9 cellular contexts compared by ENCODE assay signal in the genomic region with DNA sequence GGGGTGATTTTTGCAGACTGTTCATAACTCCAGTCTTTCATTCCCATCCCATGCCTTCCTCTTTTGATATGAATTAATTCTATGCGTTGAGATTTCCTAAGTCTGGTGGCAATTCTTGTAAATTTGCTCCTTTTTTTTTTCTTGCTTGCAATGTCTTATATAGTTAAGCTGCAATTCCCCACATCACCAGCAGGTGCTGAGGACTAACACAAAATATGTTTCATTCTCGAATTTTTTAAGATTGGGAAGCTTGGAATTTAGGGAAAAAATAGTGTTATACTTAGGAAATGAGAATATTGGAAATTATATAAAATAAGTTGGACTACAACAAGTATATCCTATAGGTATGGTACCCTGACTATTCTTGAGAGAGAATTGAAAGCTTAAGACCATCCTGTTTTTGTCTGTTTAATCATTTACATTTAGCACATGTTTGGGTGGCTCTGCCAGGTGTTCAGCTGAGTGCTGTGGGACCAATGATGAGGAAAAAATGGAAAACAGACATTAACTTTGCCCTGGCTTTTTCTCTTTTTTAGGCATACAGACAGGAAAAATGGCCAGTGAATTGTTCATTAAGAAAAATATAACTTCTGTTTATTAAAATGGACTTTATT. TPM values are rescaled to one million over a fixed set of nuclear protein-coding genes. Genes with fewer than 3 reads are reported as not detected.
DNase-seq lines count a peak whose midpoint lies in the region; ATAC-seq and TF ChIP-seq lines count a peak whose summit lies in the region.
"Had no signal": no experiment of that assay in that cellular context is flagged by ENCODE, and none has a peak within 500 bp of the region (broad histone marks: within the 10 kb centered on the region; RNA-seq: fewer than 3 reads in every experiment).

No MANE protein-coding gene starts in this region.

- H3K4me3 ChIP-seq in A673 (ENCODE audit: low read depth, low read length, poor library complexity, severe bottlenecking) (no peak overlapping the region), GM12864 (ENCODE audit: low read depth, low read length) (no peak overlapping the region), Peyer's patch (no peak overlapping the region)

- no peaks in the 10 kb centered on the region for H3K36me3 ChIP-seq in A673 (ENCODE audit: insufficient read depth, low read length, poor library complexity, severe bottlenecking)
- no peaks in the 10 kb centered on the region for H3K36me3 ChIP-seq in Peyer's patch

- TF ChIP-seq CTCF in A673 (conservative IDR thresholded peaks at IDR 0.05; ENCODE audit: low read depth, low read length) = peak; percentile 67
- TF ChIP-seq CTCF in GM12864 (IDR thresholded peaks at IDR 0.05; ENCODE audit: low read depth, low read length, missing control alignments) = peak; percentile 44
- peak; percentile 26 to 44 (median 36) for TF ChIP-seq CTCF in Peyer's patch (IDR thresholded peaks at IDR 0.05)

- no peak overlapping the region for H3K27ac ChIP-seq in A673 (ENCODE audit: low read depth, low read length, poor library complexity, severe bottlenecking)
- H3K27ac ChIP-seq in Peyer's patch = no peak overlapping the region

- no peak for TF ChIP-seq POLR2A in Peyer's patch (IDR thresholded peaks at IDR 0.05)

- POLR2A ChIA-PET in A673 (lab: Charles Lee; ENCODE audit: low non-redundant PET) = no interaction called here

- CTCF ChIA-PET in A673 (lab: Charles Lee) = interaction anchor here (0.6 kb wide), 1 partner anchor 708 kb away, joined by 3 read pairs; no protein-coding TSS in a partner anchor

- H3K9me3 ChIP-seq in A673 (ENCODE audit: low read depth, low read length, poor library complexity, severe bottlenecking) (no peaks in the 10 kb centered on the region), Peyer's patch (no peaks in the 10 kb centered on the region)

- intact Hi-C loops in A673 (cut with micrococcal nuclease; ENCODE audit: unreplicated experiment) = no loop called here

- DNase-seq in A673 (ENCODE audit: low spot score) (peak; percentile 28), GM12864 (ENCODE audit: low read depth) (no peak), Peyer's patch (peak in 1 of 3 donors; percentile 35), glomerular endothelial cell (ENCODE audit: extremely low read depth, low read depth, low spot score) (peak; percentile 2), GF-D8 (lab: John Stamatoyannopoulos, UW) (no peak), NCI-H226 (no peak)
- DNase-seq in activated CD4-positive, CD25-positive, alpha-beta regulatory T cell treated with anti-CD3 and anti-CD28 coated beads, Interleukin-2, amount 50 U/mL, for 72 hours = no peak

- no TSS peak for BruUV-seq in A673 (replicated peaks; lab: Mats Ljungman, UMichigan)

- ATAC-seq in GM21528 (IDR thresholded peaks at IDR 0.05; ENCODE audit: low FRiP score, unreplicated experiment) = no peak
- ATAC-seq: left colon had no signal

- H3K27me3 ChIP-seq in A673 (replicated peaks; ENCODE audit: insufficient read depth, low read depth, low read length, poor library complexity) (no peaks in the 10 kb centered on the region), Peyer's patch (no peaks in the 10 kb centered on the region)

- H3K4me1 ChIP-seq in A673 (ENCODE audit: insufficient read depth, low read length, poor library complexity, severe bottlenecking) = no peaks in the 10 kb centered on the region
- H3K4me1 ChIP-seq in Peyer's patch = no peaks in the 10 kb centered on the region

RNA-seq across cellular contexts. Expression of a gene that starts 30.2 kb away (rescaled TPM):
- total RNA-seq in A673 (2021) (not detected in 2 replicates), Peyer's patch (1 to 10 TPM in 2 of 4 donors, under 1 TPM in 1, not detected in 1; 0.18 to 2.5 (median 1.9) TPM), glomerular endothelial cell (0.06 and 0.24 TPM in 2 replicates)

Comparison
In these comparisons a context has a peak if more than half of its experiments do, and no peak if none do; other contexts are left out.
1. DNase-seq: peak in A673 (single experiment) and glomerular endothelial cell (single experiment); none in GM12864 (single experiment), GF-D8 (single experiment), activated CD4-positive, CD25-positive, alpha-beta regulatory T cell treated with anti-CD3 and anti-CD28 coated beads, Interleukin-2, amount 50 U/mL, for 72 hours (single experiment) and NCI-H226 (single experiment).
2. Peak in every context shown above with its lines, with median percentiles within 50 percentile points of each other: CTCF ChIP-seq.